In the genomic region with DNA sequence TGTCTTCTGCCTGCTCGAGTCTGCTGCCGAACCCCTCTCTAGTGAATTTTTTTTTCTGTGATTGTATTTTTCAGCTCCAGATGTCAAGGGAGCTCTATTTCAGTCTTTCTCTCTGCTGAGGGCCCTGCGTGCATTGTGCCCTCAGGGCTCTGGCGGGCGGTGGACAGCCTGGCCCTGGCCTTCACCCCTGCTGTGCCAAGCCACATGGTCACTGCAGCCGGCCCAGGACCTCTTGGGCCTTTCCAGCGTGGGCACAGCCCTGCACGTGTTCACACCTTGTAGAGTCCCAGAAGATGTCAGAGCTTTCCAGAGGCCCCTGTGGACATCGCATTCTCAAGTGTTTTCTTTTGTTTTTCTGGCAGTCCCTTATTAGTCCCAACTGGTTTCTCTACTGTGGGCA, we compare ENCODE assay signal across 1 cellular context.
TF ChIP-seq lines count a peak whose summit lies in the region.

No MANE protein-coding gene starts in this region.

TF ChIP-seq in GM23338, 12 proteins besides CTCF, POLR2A, EP300 and RAD21:
- no peak for TF ChIP-seq POLR2AphosphoS5 (IDR thresholded peaks at IDR 0.05; ENCODE audit: low read depth)
- TF ChIP-seq EZH2phosphoT487 (IDR thresholded peaks at IDR 0.05; ENCODE audit: unreplicated experiment): no peak
